ENCODE assay signal across 22 cellular contexts in the genomic region with DNA sequence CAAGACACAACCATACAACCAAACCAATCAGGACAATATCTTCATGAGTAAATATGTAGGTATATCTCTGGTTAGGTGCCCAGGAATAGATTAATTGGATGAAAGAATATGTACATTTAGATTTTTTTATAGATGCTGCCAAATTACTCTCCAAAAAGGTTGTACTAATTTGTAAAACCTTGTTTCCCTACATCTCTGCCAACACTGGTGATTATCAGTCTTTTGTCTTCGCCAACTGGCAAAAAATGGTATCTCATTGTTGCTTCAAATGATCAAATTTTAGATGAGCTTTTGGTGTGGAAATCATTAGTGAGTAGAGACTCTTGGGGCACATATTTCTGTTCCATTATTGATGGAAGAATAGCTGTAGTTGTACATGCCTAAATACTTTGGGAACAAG.
DNase-seq lines count a peak whose midpoint lies in the region; ATAC-seq, FAIRE-seq and TF ChIP-seq lines count a peak whose summit lies in the region.
"Had no signal": no experiment of that assay in that cellular context is flagged by ENCODE, and none has a peak within 500 bp of the region (broad histone marks: within the 10 kb centered on the region; RNA-seq: fewer than 3 reads in every experiment).

No MANE protein-coding gene starts in this region.

- H3K4me2 ChIP-seq in HepG2 (ENCODE audit: low read depth, low read length) (no peak overlapping the region), keratinocyte (ENCODE audit: control insufficient read depth, extremely low read depth, insufficient read depth, low read depth, low read length) (no peak overlapping the region)
- H3K4me2 ChIP-seq: KMS-11 had no signal

- H3K79me2 ChIP-seq in HepG2 (ENCODE audit: insufficient read depth, low read length), result no peaks in the 10 kb centered on the region
- H3K79me2 ChIP-seq in keratinocyte (ENCODE audit: control insufficient read depth, insufficient read depth, low read length), result no peaks in the 10 kb centered on the region

- H2AFZ ChIP-seq in HepG2 (ENCODE audit: low read length) (no peak overlapping the region), keratinocyte (ENCODE audit: control insufficient read depth, low read length) (no peak overlapping the region)

- H3K27ac ChIP-seq in liver (ENCODE audit: low read depth in 1 of 2, low read length in 2 of 2) (peak overlapping the region; percentile 54 to 80), HepG2 (ENCODE audit: extremely low read length, insufficient read depth, low read length) (no peak overlapping the region), Panc1 (ENCODE audit: low read length) (peak overlapping the region; percentile 59; the same call in 1 of the 2 replicates), keratinocyte (ENCODE audit: control insufficient read depth, insufficient read depth, low read length) (no peak overlapping the region), aorta (ENCODE audit: low read depth in 1 of 2, low read length in 2 of 2) (peak overlapping the region; percentile 82 to 86), right atrium auricular region (no peak overlapping the region)
- H3K27ac ChIP-seq: GM23248, HL-60, KMS-11 had no signal

- no peaks in the 10 kb centered on the region for H3K9me3 ChIP-seq in liver (ENCODE audit: control insufficient read depth in 4 of 4, low read length in 3 of 4)
- H3K9me3 ChIP-seq in HepG2 (ENCODE audit: low read length), result no peaks in the 10 kb centered on the region
- H3K9me3 ChIP-seq in Panc1 (ENCODE audit: control insufficient read depth, insufficient read depth, low read depth, low read length), result no peaks in the 10 kb centered on the region
- H3K9me3 ChIP-seq in keratinocyte (ENCODE audit: control insufficient read depth, low read depth, low read length), result no peaks in the 10 kb centered on the region
- H3K9me3 ChIP-seq in aorta (ENCODE audit: control insufficient read depth, low read length), result no peaks in the 10 kb centered on the region
- no peaks in the 10 kb centered on the region for H3K9me3 ChIP-seq in right atrium auricular region
- H3K9me3 ChIP-seq: HAP-1 had no signal

- no peaks in the 10 kb centered on the region for H3K9me1 ChIP-seq in keratinocyte (ENCODE audit: control insufficient read depth, extremely low read depth, insufficient read depth, low read length)

- FAIRE-seq in HepG2 (lab: Jason Lieb, UNC) (no peak), keratinocyte (lab: Jason Lieb, UNC) (peak; percentile 32)
- FAIRE-seq: A204.1, GM12892, GM18507, HTR-8/SVneo had no signal

- H3K36me3 ChIP-seq in liver (ENCODE audit: control insufficient read depth in 4 of 4, insufficient read depth in 3 of 4, low read depth in 1 of 4, low read length in 3 of 4) (no peaks in the 10 kb centered on the region), HepG2 (replicated peaks in 1 of 2; ENCODE audit: control insufficient read depth in 1 of 2, insufficient read depth in 2 of 2, low read length in 2 of 2) (no peaks in the 10 kb centered on the region), Panc1 (ENCODE audit: control insufficient read depth, insufficient read depth, low read length) (no peaks in the 10 kb centered on the region), keratinocyte (ENCODE audit: control insufficient read depth in 2 of 2, extremely low read depth in 1 of 2, insufficient read depth in 2 of 2, low read length in 2 of 2) (no peaks in the 10 kb centered on the region), aorta (ENCODE audit: control insufficient read depth in 1 of 2, insufficient read depth in 2 of 2, low read length in 1 of 2) (no peaks in the 10 kb centered on the region), right atrium auricular region (no peaks in the 10 kb centered on the region)
- H3K36me3 ChIP-seq: HAP-1 had no signal

- CTCF ChIA-PET in HepG2 (lab: Yijun Ruan, JAX; ENCODE audit: low intra/inter-chr PET ratio, low total read pairs) (no interaction called here), Panc1 (lab: Charles Lee) (no interaction called here)

- H3K27me3 ChIP-seq in liver (ENCODE audit: control insufficient read depth in 4 of 4, insufficient read depth in 4 of 4, low read length in 3 of 4) (no peaks in the 10 kb centered on the region), HepG2 (ENCODE audit: control insufficient read depth in 1 of 2, insufficient read depth in 2 of 2, low read length in 2 of 2) (no peaks in the 10 kb centered on the region), Panc1 (ENCODE audit: control insufficient read depth, insufficient read depth, low read length) (no peaks in the 10 kb centered on the region), keratinocyte (ENCODE audit: control insufficient read depth, extremely low read depth, insufficient read depth, low read length) (no peaks in the 10 kb centered on the region), aorta (ENCODE audit: control insufficient read depth in 1 of 2, insufficient read depth in 2 of 2, low read length in 1 of 2) (no peaks in the 10 kb centered on the region), right atrium auricular region (no peaks in the 10 kb centered on the region)

- ATAC-seq in HepG2, result no peak
- no peak for ATAC-seq in Panc1
- no peak for ATAC-seq in aorta (ENCODE audit: low FRiP score)

- H3K4me1 ChIP-seq in liver (ENCODE audit: control insufficient read depth in 4 of 4, insufficient read depth in 4 of 4, low read length in 3 of 4), result peaks cover 3 to 34% (median 12%) of the 10 kb centered on the region in 4 donors
- peaks cover 29% of the 10 kb centered on the region for H3K4me1 ChIP-seq in HepG2 (ENCODE audit: insufficient read depth, low read length)
- no peaks in the 10 kb centered on the region for H3K4me1 ChIP-seq in Panc1 (ENCODE audit: control insufficient read depth, insufficient read depth, low read length)
- H3K4me1 ChIP-seq in keratinocyte (ENCODE audit: control insufficient read depth, extremely low read depth, insufficient read depth, low read length), result peaks cover 15% of the 10 kb centered on the region
- peaks cover 2 to 7% of the 10 kb centered on the region in 2 donors for H3K4me1 ChIP-seq in aorta (ENCODE audit: control insufficient read depth in 1 of 2, insufficient read depth in 2 of 2, low read length in 2 of 2)
- peaks cover 0 to 15% of the 10 kb centered on the region in 2 donors for H3K4me1 ChIP-seq in right atrium auricular region
- H3K4me1 ChIP-seq: HAP-1 had no signal

- intact Hi-C loops in HepG2 (cut with micrococcal nuclease; ENCODE audit: unreplicated experiment) (no loop called here), Panc1 (cut with micrococcal nuclease; ENCODE audit: unreplicated experiment) (no loop called here), aorta (cut with DNase I) (loop anchor here in 1 of 2 donors (10.0 kb wide), 2 partner anchors 188 to 282 kb away; no protein-coding TSS in a partner anchor)

- TF ChIP-seq RAD21 in liver (IDR thresholded peaks at IDR 0.05) (no peak), HepG2 (CRISPR knock-in tag; IDR thresholded peaks at IDR 0.05) (no peak)

- DNase-seq in HepG2 (ENCODE audit: low spot score) (no peak), Panc1 (ENCODE audit: low read depth, low spot score) (no peak), keratinocyte (ENCODE audit: low read depth, low spot score) (no peak), aorta (no peak), right atrium auricular region (ENCODE audit: low spot score) (no peak), HPDE6-E6E7 (ENCODE audit: extremely low spot score) (no peak), NOMO-1 treated with DMSO at 0.1 percent for 48 hours (lab: John Stamatoyannopoulos, UW; ENCODE audit: unreplicated experiment) (no peak)
- DNase-seq: ACHN; AML-193; CD4-positive, alpha-beta memory T cell; DMS153; DMS79; GDM1; GM23248 had no signal

- H4K20me1 ChIP-seq in HepG2 (ENCODE audit: insufficient read depth, low read length) (no peaks in the 10 kb centered on the region), keratinocyte (ENCODE audit: control insufficient read depth, extremely low read depth, insufficient read depth, low read length) (no peaks in the 10 kb centered on the region)

- no peak overlapping the region for H3K4me3 ChIP-seq in liver (ENCODE audit: low read depth in 1 of 3, low read length in 3 of 3)
- no peak overlapping the region for H3K4me3 ChIP-seq in HepG2 (replicated peaks in 1 of 3; ENCODE audit: insufficient read depth in 1 of 3, low read depth in 2 of 3, low read length in 3 of 3)
- H3K4me3 ChIP-seq in Panc1 (ENCODE audit: low read depth in 2 of 2, low read length in 2 of 2), result no peak overlapping the region
- H3K4me3 ChIP-seq in keratinocyte (ENCODE audit: control insufficient read depth in 2 of 3, extremely low read depth in 1 of 3, insufficient read depth in 2 of 3, low read depth in 1 of 3, low read length in 3 of 3), result no peak overlapping the region
- H3K4me3 ChIP-seq in aorta (ENCODE audit: low read length in 2 of 2), result no peak overlapping the region
- no peak overlapping the region for H3K4me3 ChIP-seq in right atrium auricular region
- H3K4me3 ChIP-seq: HAP-1 had no signal

- POLR2A ChIA-PET in HepG2 (lab: Yijun Ruan, JAX), result interaction anchor here (1.7 kb wide), 1 partner anchor 64 kb away, joined by 5 read pairs; no protein-coding TSS in a partner anchor
- POLR2A ChIA-PET in Panc1 (lab: Charles Lee), result no interaction called here

- TF ChIP-seq CTCF in liver (IDR thresholded peaks at IDR 0.05; ENCODE audit: low read depth, low read length, missing input control) (no peak), HepG2 (CRISPR knock-in tag; IDR thresholded peaks at IDR 0.05) (no peak), Panc1 (IDR thresholded peaks at IDR 0.05) (no peak), keratinocyte (optimal IDR thresholded peaks at IDR 0.05 in 1 of 3, IDR thresholded peaks at IDR 0.05 in 1 of 3, conservative IDR thresholded peaks at IDR 0.05 in 1 of 3; ENCODE audit: extremely low read depth in 1 of 3, insufficient read depth in 2 of 3, low read length in 3 of 3) (no peak), right atrium auricular region (IDR thresholded peaks at IDR 0.05) (no peak)

- dilution Hi-C loops in keratinocyte (cut with MboI; ENCODE audit: extremely low pct_ligation_motif_present, low sequenced_read_pairs), result no loop called here

- 99% methylated on average over 1 of the region's 1 CpG for WGBS in liver
- 96% methylated on average over 1 of the region's 1 CpG for WGBS in HepG2 (ENCODE audit: low lambda C conversion rate)
- 97 to 100% methylated on average over 1 of the region's 1 CpG for WGBS in aorta, 2 donors

- TF ChIP-seq EP300 in HepG2 (IDR thresholded peaks at IDR 0.05; ENCODE audit: low read depth in 2 of 2, low read length in 2 of 2), result no peak
- TF ChIP-seq EP300 in HepG2 (CRISPR knock-in tag; IDR thresholded peaks at IDR 0.05; ENCODE audit: borderline replicate concordance), result no peak

- no peak for TF ChIP-seq POLR2A in HepG2 (IDR thresholded peaks at IDR 0.05; ENCODE audit: insufficient read depth in 1 of 2, low read depth in 2 of 2, low read length in 2 of 2)

- in situ Hi-C loops in HepG2 (cut with HindIII; ENCODE audit: extremely low pct_ligation_motif_present, low pct_unique_long_range_greater_than_20kb) (no loop called here), Panc1 (cut with HindIII; ENCODE audit: low pct_unique_long_range_greater_than_20kb, low sequenced_read_pairs) (no loop called here)

- H3K9ac ChIP-seq in liver (ENCODE audit: low read depth in 1 of 2, low read length in 2 of 2) (no peak overlapping the region), HepG2 (ENCODE audit: insufficient read depth, low read depth, low read length) (no peak overlapping the region), keratinocyte (ENCODE audit: control insufficient read depth, extremely low read depth, insufficient read depth, low read length) (no peak overlapping the region)
- H3K9ac ChIP-seq: GM23248, KMS-11 had no signal

- BruUV-seq in HepG2 (replicated peaks; lab: Mats Ljungman, UMichigan) (no TSS peak), Panc1 (replicated peaks; lab: Mats Ljungman, UMichigan) (no TSS peak)

Comparison
In these comparisons a context has a peak if more than half of its experiments do, and no peak if none do; other contexts are left out.
1. H3K27ac ChIP-seq: peak in liver (2 of 2), Panc1 (single experiment) and aorta (2 of 2); none in HepG2 (single experiment), keratinocyte (single experiment) and right atrium auricular region (0 of 2).